Comparison of ENCODE assay signal across 19 cellular contexts in genomic region chr1:26349196-26349885, GRCh38. TPM values are rescaled to one million over a fixed set of nuclear protein-coding genes. Genes with fewer than 3 reads are reported as not detected.
DNase-seq lines count a peak whose midpoint lies in the region; ATAC-seq and TF ChIP-seq lines count a peak whose summit lies in the region.
"Had no signal": no experiment of that assay in that cellular context is flagged by ENCODE, and none has a peak within 500 bp of the region (broad histone marks: within the 10 kb centered on the region; RNA-seq: fewer than 3 reads in every experiment).

No MANE protein-coding gene starts in this region.

- H3K9me3 Mint-ChIP-seq in activated naive CD4-positive, alpha-beta T cell treated with anti-CD3 and anti-CD28 coated beads, Interleukin-2, amount 50 U/mL, for 24 hours = no peaks in the 10 kb centered on the region
- no peaks in the 10 kb centered on the region for H3K9me3 Mint-ChIP-seq in activated naive CD4-positive, alpha-beta T cell treated with anti-CD3 and anti-CD28 coated beads, Interleukin-2, amount 50 U/mL, for 72 hours
- H3K9me3 Mint-ChIP-seq in activated T-cell treated with anti-CD3 and anti-CD28 coated beads, Interleukin-2, amount 50 U/mL, for 24 hours = no peaks in the 10 kb centered on the region
- H3K9me3 Mint-ChIP-seq: activated CD8-positive, alpha-beta T cell treated with anti-CD3 and anti-CD28 coated beads for 36 hours; nephron; T-helper 2 cell treated with Interferon-gamma antibody and Interleukin-4, amounts not matched to agents 5 μg/mL and 100 μg/mL, for 36 hours had no signal

- ATAC-seq in activated naive CD4-positive, alpha-beta T cell treated with anti-CD3 and anti-CD28 coated beads, Interleukin-2, amount 50 U/mL, for 72 hours = no peak
- ATAC-seq: activated CD8-positive, alpha-beta T cell treated with anti-CD3 and anti-CD28 coated beads for 36 hours; left colon had no signal

- no peak overlapping the region for H3K4me3 Mint-ChIP-seq in activated naive CD4-positive, alpha-beta T cell treated with anti-CD3 and anti-CD28 coated beads, Interleukin-2, amount 50 U/mL, for 24 hours
- H3K4me3 Mint-ChIP-seq in activated T-cell treated with anti-CD3 and anti-CD28 coated beads, Interleukin-2, amount 50 U/mL, for 24 hours = no peak overlapping the region
- H3K4me3 Mint-ChIP-seq: activated CD8-positive, alpha-beta T cell treated with anti-CD3 and anti-CD28 coated beads for 36 hours; nephron; T-helper 2 cell treated with Interferon-gamma antibody and Interleukin-4, amounts not matched to agents 5 μg/mL and 100 μg/mL, for 36 hours had no signal

- H3K4me1 Mint-ChIP-seq in activated naive CD4-positive, alpha-beta T cell treated with anti-CD3 and anti-CD28 coated beads, Interleukin-2, amount 50 U/mL, for 24 hours = no peaks in the 10 kb centered on the region
- H3K4me1 Mint-ChIP-seq in activated T-cell treated with anti-CD3 and anti-CD28 coated beads, Interleukin-2, amount 50 U/mL, for 24 hours (ENCODE audit: low read depth) = no peaks in the 10 kb centered on the region

- H3K36me3 Mint-ChIP-seq in activated naive CD4-positive, alpha-beta T cell treated with anti-CD3 and anti-CD28 coated beads, Interleukin-2, amount 50 U/mL, for 24 hours = no peaks in the 10 kb centered on the region
- H3K36me3 Mint-ChIP-seq in activated naive CD4-positive, alpha-beta T cell treated with anti-CD3 and anti-CD28 coated beads, Interleukin-2, amount 50 U/mL, for 72 hours = no peaks in the 10 kb centered on the region
- no peaks in the 10 kb centered on the region for H3K36me3 Mint-ChIP-seq in activated T-cell treated with anti-CD3 and anti-CD28 coated beads, Interleukin-2, amount 50 U/mL, for 24 hours (ENCODE audit: low read depth)

- H3K27ac Mint-ChIP-seq in activated naive CD4-positive, alpha-beta T cell treated with anti-CD3 and anti-CD28 coated beads, Interleukin-2, amount 50 U/mL, for 24 hours = peak overlapping the region; percentile 17
- no peak overlapping the region for H3K27ac Mint-ChIP-seq in activated naive CD4-positive, alpha-beta T cell treated with anti-CD3 and anti-CD28 coated beads, Interleukin-2, amount 50 U/mL, for 72 hours
- no peak overlapping the region for H3K27ac Mint-ChIP-seq in activated T-cell treated with anti-CD3 and anti-CD28 coated beads, Interleukin-2, amount 50 U/mL, for 24 hours
- H3K27ac Mint-ChIP-seq: activated CD8-positive, alpha-beta T cell treated with anti-CD3 and anti-CD28 coated beads for 36 hours; T-helper 2 cell treated with Interferon-gamma antibody and Interleukin-4, amounts not matched to agents 5 μg/mL and 100 μg/mL, for 36 hours had no signal

- TF ChIP-seq CTCF in fibroblast of pulmonary artery (IDR thresholded peaks at IDR 0.05; ENCODE audit: low read length, missing control alignments) = no peak

- DNase-seq in activated naive CD4-positive, alpha-beta T cell treated with anti-CD3 and anti-CD28 coated beads, Interleukin-2, amount 50 U/mL, for 72 hours (ENCODE audit: low spot score in 2 of 2) = no peak
- DNase-seq in T1000 (lab: John Stamatoyannopoulos, UW) (peak; percentile 65), fibroblast of pulmonary artery (ENCODE audit: low read depth) (peak; percentile 34), stromal cell of bone marrow (ENCODE audit: low read depth) (peak; percentile 27)
- no peak for DNase-seq in stimulated activated CD4-positive, alpha-beta T cell treated with anti-CD3 and anti-CD28 coated beads, Interleukin-4, amount 100 ng/mL, for 24 hours
- no peak for DNase-seq in stimulated activated CD4-positive, alpha-beta T cell treated with anti-CD3 and anti-CD28 coated beads, Interleukin-4, amount 100 ng/mL, for 1 hour
- DNase-seq in activated T-cell treated with anti-CD3 and anti-CD28 coated beads, Interleukin-2, amount 50 U/mL, for 24 hours = no peak
- DNase-seq: activated CD8-positive, alpha-beta T cell treated with anti-CD3 and anti-CD28 coated beads for 36 hours; activated gamma-delta T cell treated with Interleukin-2 at 50 U/mL for 16 hours; left colon; NCI-H2171; OCI-M1; tibial artery had no signal

- no peak overlapping the region for H3K4me3 ChIP-seq in fibroblast of pulmonary artery (replicated peaks; ENCODE audit: low read depth, low read length)
- H3K4me3 ChIP-seq: tibial artery had no signal

- no peaks in the 10 kb centered on the region for H3K27me3 Mint-ChIP-seq in activated naive CD4-positive, alpha-beta T cell treated with anti-CD3 and anti-CD28 coated beads, Interleukin-2, amount 50 U/mL, for 24 hours
- no peaks in the 10 kb centered on the region for H3K27me3 Mint-ChIP-seq in activated T-cell treated with anti-CD3 and anti-CD28 coated beads, Interleukin-2, amount 50 U/mL, for 24 hours
- H3K27me3 Mint-ChIP-seq: activated CD8-positive, alpha-beta T cell treated with anti-CD3 and anti-CD28 coated beads for 36 hours had no signal

RNA-seq across cellular contexts. Expression of gene CRYBG2, which starts 4.6 kb away (rescaled TPM):
- 1 to 10 TPM; 1.0 to 6.0 TPM for total RNA-seq in activated naive CD4-positive, alpha-beta T cell treated with anti-CD3 and anti-CD28 coated beads, Interleukin-2, amount 50 U/mL, for 72 hours
- total RNA-seq: skeletal muscle tissue had no signal

RNA-seq across cellular contexts. Expression of gene ZNF683, which starts 23.2 kb away (rescaled TPM):
- total RNA-seq in activated naive CD4-positive, alpha-beta T cell treated with anti-CD3 and anti-CD28 coated beads, Interleukin-2, amount 50 U/mL, for 72 hours = not detected
- total RNA-seq: cerebellum, frontal cortex, left colon, skeletal muscle tissue had no signal

RNA-seq across cellular contexts. Expression of gene CD52, which starts 31.6 kb away (rescaled TPM):
- 100 to 1,000 TPM; 343 to 698 TPM for total RNA-seq in activated naive CD4-positive, alpha-beta T cell treated with anti-CD3 and anti-CD28 coated beads, Interleukin-2, amount 50 U/mL, for 72 hours
- total RNA-seq: cerebellum, frontal cortex, skeletal muscle tissue had no signal

RNA-seq across cellular contexts. Expression of gene UBXN11, which starts 42.9 kb away (rescaled TPM):
- total RNA-seq in activated naive CD4-positive, alpha-beta T cell treated with anti-CD3 and anti-CD28 coated beads, Interleukin-2, amount 50 U/mL, for 72 hours = 10 to 100 TPM; 21.0 to 25.8 TPM

Comparison
In these comparisons a context has a peak if more than half of its experiments do, and no peak if none do; other contexts are left out.
1. DNase-seq: peak in T1000 (single experiment), fibroblast of pulmonary artery (single experiment) and stromal cell of bone marrow (single experiment); none in activated naive CD4-positive, alpha-beta T cell treated with anti-CD3 and anti-CD28 coated beads, Interleukin-2, amount 50 U/mL, for 72 hours (0 of 2), stimulated activated CD4-positive, alpha-beta T cell treated with anti-CD3 and anti-CD28 coated beads, Interleukin-4, amount 100 ng/mL, for 24 hours (single experiment), stimulated activated CD4-positive, alpha-beta T cell treated with anti-CD3 and anti-CD28 coated beads, Interleukin-4, amount 100 ng/mL, for 1 hour (single experiment) and activated T-cell treated with anti-CD3 and anti-CD28 coated beads, Interleukin-2, amount 50 U/mL, for 24 hours (single experiment).